ENCODE assay signal across 16 cellular contexts in the genomic region with DNA sequence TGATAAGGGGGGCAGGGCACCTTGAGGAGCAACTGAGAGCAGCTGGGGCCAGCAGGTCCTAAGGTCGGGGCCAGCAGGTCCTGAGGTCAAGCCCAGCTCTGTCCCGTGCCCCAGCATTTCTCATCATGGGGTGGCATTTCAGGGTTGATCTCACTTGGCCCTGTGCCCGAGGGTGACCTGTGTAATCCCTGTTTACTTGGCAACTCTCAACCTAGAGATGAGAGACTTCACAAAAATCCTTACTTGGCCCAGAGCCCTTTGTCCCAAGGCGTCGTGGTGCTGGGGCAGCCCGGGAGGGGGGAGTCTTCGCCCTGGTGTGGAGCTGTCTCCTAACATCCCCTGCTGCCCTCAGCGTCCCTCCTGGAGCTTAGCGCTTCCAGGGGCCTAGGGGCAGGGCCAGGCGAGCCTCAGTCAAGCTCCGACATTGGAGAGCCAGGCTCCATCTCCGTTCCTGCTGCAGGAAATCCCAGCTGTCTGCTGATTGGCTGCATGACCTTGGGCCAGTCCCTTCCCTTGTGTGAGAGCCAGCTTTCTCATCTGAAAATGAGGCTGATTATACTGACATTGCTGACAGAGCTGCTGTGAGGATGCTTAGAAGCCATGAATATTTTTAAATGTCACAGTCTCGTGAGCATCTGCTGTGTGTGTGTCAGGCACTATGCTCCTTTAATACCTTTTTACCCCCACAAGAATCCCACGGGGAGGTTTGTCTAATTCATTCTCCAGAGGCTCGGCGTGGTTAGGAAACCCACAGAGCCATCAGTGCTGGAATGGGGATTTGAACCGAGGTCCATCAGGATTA.
DNase-seq lines count a peak whose midpoint lies in the region; ATAC-seq and TF ChIP-seq lines count a peak whose summit lies in the region.
"Had no signal": no experiment of that assay in that cellular context is flagged by ENCODE, and none has a peak within 500 bp of the region (broad histone marks: within the 10 kb centered on the region; RNA-seq: fewer than 3 reads in every experiment).

No MANE protein-coding gene starts in this region.

- H3K9me2 ChIP-seq in PC-3 (replicated peaks; ENCODE audit: low read length): no peaks in the 10 kb centered on the region

- no peaks in the 10 kb centered on the region for H3F3A ChIP-seq in PC-3 (ENCODE audit: low read length, unreplicated experiment)

- CTCF ChIA-PET in PC-3 (lab: Charles Lee): interaction anchor here (0.7 to 1.8 kb wide), 5 partner anchors 11 to 305 kb away, joined by 3 to 17 read pairs (median 3); no protein-coding TSS in a partner anchor

- 0 out of 2 replicates have a peak overlapping the region, but pooled peaks have one; percentile 4 for H2AFZ ChIP-seq in PC-3 (ENCODE audit: low read length)
- no peak overlapping the region for H2AFZ ChIP-seq in osteoblast (ENCODE audit: low read length)

- POLR2A ChIA-PET in PC-3 (lab: Charles Lee; ENCODE audit: unreplicated experiment): interaction anchor here (0.6 to 1.2 kb wide), 5 partner anchors 7 to 967 kb away, joined by 3 to 8 read pairs (median 6); no protein-coding TSS in a partner anchor

- no peaks in the 10 kb centered on the region for H3K9me3 ChIP-seq in BLaER1
- H3K9me3 ChIP-seq in PC-3 (ENCODE audit: low read length): no peaks in the 10 kb centered on the region
- no peaks in the 10 kb centered on the region for H3K9me3 ChIP-seq in osteoblast (ENCODE audit: low read depth, low read length)
- H3K9me3 ChIP-seq: lower lobe of right lung, thoracic aorta had no signal

- H3K27me3 ChIP-seq in BLaER1 (no peaks in the 10 kb centered on the region), PC-3 (ENCODE audit: low read length) (no peaks in the 10 kb centered on the region), osteoblast (ENCODE audit: insufficient read depth, low read length) (no peaks in the 10 kb centered on the region)

- H3K4me2 ChIP-seq in BLaER1 (peak overlapping the region; percentile 43), PC-3 (ENCODE audit: low read length) (peak overlapping the region; percentile 30), osteoblast (ENCODE audit: insufficient read depth, low read length) (no peak overlapping the region)

- no peak overlapping the region for H3K9ac ChIP-seq in BLaER1
- no peak overlapping the region for H3K9ac ChIP-seq in PC-3 (ENCODE audit: low read length)

- peaks cover 100% of the 10 kb centered on the region for H4K20me1 ChIP-seq in BLaER1
- no peaks in the 10 kb centered on the region for H4K20me1 ChIP-seq in PC-3 (ENCODE audit: low read length)
- H4K20me1 ChIP-seq in osteoblast (ENCODE audit: insufficient read depth, low read length): peaks cover 56% of the 10 kb centered on the region

- DNase-seq in PC-3 (peak; percentile 100), epithelial cell of esophagus (ENCODE audit: low read depth) (peak; percentile 60), osteoblast (ENCODE audit: insufficient read length, low spot score, missing footprints) (peak; percentile 94), NCI-H2107 (lab: John Stamatoyannopoulos, UW) (no peak), GM03348 (ENCODE audit: low spot score) (no peak)
- DNase-seq: CD4-positive, CD25-positive, alpha-beta regulatory T cell; Kasumi-1; lower lobe of right lung; NCI-H345; posterior cingulate gyrus; SHP77 had no signal

- no TSS peak for BruUV-seq in PC-3 (replicated peaks; lab: Mats Ljungman, UMichigan)

- H3K4me1 ChIP-seq in BLaER1: peaks cover 100% of the 10 kb centered on the region
- peaks cover 39% of the 10 kb centered on the region for H3K4me1 ChIP-seq in PC-3 (ENCODE audit: insufficient read depth, low read length)
- H3K4me1 ChIP-seq in osteoblast (ENCODE audit: insufficient read depth, low read length): peaks cover 50% of the 10 kb centered on the region

- H3K79me2 ChIP-seq in PC-3 (ENCODE audit: low read length) (peaks cover 36% of the 10 kb centered on the region), osteoblast (ENCODE audit: insufficient read depth, low read length) (peaks cover 82% of the 10 kb centered on the region)

- ATAC-seq in PC-3 (peak; percentile 51), HG02623 (IDR thresholded peaks at IDR 0.05; ENCODE audit: unreplicated experiment) (no peak), GM19324 (IDR thresholded peaks at IDR 0.05; ENCODE audit: low FRiP score, unreplicated experiment) (no peak)
- ATAC-seq: WTC11 had no signal

- H3K27ac ChIP-seq in BLaER1 (peak overlapping the region; percentile 41; the same call in 1 of the 2 replicates), PC-3 (ENCODE audit: low read length) (peak overlapping the region; percentile 4; the same call in 1 of the 2 replicates), osteoblast (ENCODE audit: low read depth, low read length) (peak overlapping the region; percentile 4)
- H3K27ac ChIP-seq: lower lobe of right lung, thoracic aorta had no signal

- intact Hi-C loops in PC-3 (cut with micrococcal nuclease): loop anchor here (1.0 kb wide), 1 partner anchor 32 kb away; no protein-coding TSS in a partner anchor

- TF ChIP-seq CTCF in PC-3 (conservative IDR thresholded peaks at IDR 0.05; ENCODE audit: low read depth, low read length) (no peak), epithelial cell of esophagus (IDR thresholded peaks at IDR 0.05; ENCODE audit: insufficient read depth, low read depth, low read length, missing control alignments) (no peak), osteoblast (IDR thresholded peaks at IDR 0.05; ENCODE audit: extremely low read depth, low read depth, low read length) (no peak)

- H3K36me3 ChIP-seq in BLaER1: peaks cover 92% of the 10 kb centered on the region
- peaks cover 6% of the 10 kb centered on the region; the same call in 1 of the 2 replicates for H3K36me3 ChIP-seq in PC-3 (ENCODE audit: low read depth, low read length)
- peaks cover 26% of the 10 kb centered on the region for H3K36me3 ChIP-seq in osteoblast (ENCODE audit: insufficient read depth, low read length)

- H3K4me3 ChIP-seq in BLaER1: no peak overlapping the region
- H3K4me3 ChIP-seq in PC-3 (ENCODE audit: low read length): no peak overlapping the region
- H3K4me3 ChIP-seq in epithelial cell of esophagus (ENCODE audit: low read length): no peak overlapping the region
- H3K4me3 ChIP-seq in osteoblast (ENCODE audit: insufficient read depth, low read length): no peak overlapping the region
- H3K4me3 ChIP-seq: lower lobe of right lung, thoracic aorta had no signal

Comparison
In these comparisons a context has a peak if more than half of its experiments do, and no peak if none do; other contexts are left out.
1. DNase-seq: peak in PC-3 (single experiment), epithelial cell of esophagus (single experiment) and osteoblast (single experiment); none in NCI-H2107 (single experiment) and GM03348 (single experiment).
2. Peak in every context shown above with its lines, with median percentiles within 50 percentile points of each other: H3K27ac ChIP-seq.